18 cellular contexts compared by ENCODE assay signal in genomic region chr16:88309905-88310259, GRCh38.
A peak's percentile ranks its signal among the peaks of the same experiment; 100 is the strongest.
DNase-seq lines count a peak whose midpoint lies in the region; ATAC-seq, FAIRE-seq and TF ChIP-seq lines count a peak whose summit lies in the region.
"Had no signal": no experiment of that assay in that cellular context is flagged by ENCODE, and none has a peak within 500 bp of the region (broad histone marks: within the 10 kb centered on the region; RNA-seq: fewer than 3 reads in every experiment).

No MANE protein-coding gene starts in this region.

- H4K20me1 ChIP-seq in PC-3 (ENCODE audit: low read length): no peaks in the 10 kb centered on the region

- no peak overlapping the region for H3K4me3 ChIP-seq in cardiac muscle cell
- H3K4me3 ChIP-seq in PC-3 (ENCODE audit: low read length): no peak overlapping the region
- no peak overlapping the region for H3K4me3 ChIP-seq in fibroblast of villous mesenchyme (ENCODE audit: low read depth, low read length)

- H3K4me1 ChIP-seq in cardiac muscle cell (ENCODE audit: low read depth) (no peaks in the 10 kb centered on the region), PC-3 (ENCODE audit: insufficient read depth, low read length) (peaks cover 4% of the 10 kb centered on the region; the same call in 1 of the 2 replicates)

- H3K27me3 ChIP-seq in cardiac muscle cell: no peaks in the 10 kb centered on the region
- H3K27me3 ChIP-seq in PC-3 (ENCODE audit: low read length): no peaks in the 10 kb centered on the region

- intact Hi-C loops in left cardiac atrium (cut with DNase I) (no loop called here), PC-3 (cut with micrococcal nuclease) (no loop called here)

- H3K9ac ChIP-seq in PC-3 (ENCODE audit: low read length): no peak overlapping the region

- POLR2A ChIA-PET in PC-3 (lab: Charles Lee; ENCODE audit: unreplicated experiment): no interaction called here

- peak; percentile 23 for FAIRE-seq in urothelium cell line (lab: Jason Lieb, UNC)
- FAIRE-seq: astrocyte, RCC 7860 had no signal

- CTCF ChIA-PET in PC-3 (lab: Charles Lee): no interaction called here

- no TSS peak for BruUV-seq in PC-3 (replicated peaks; lab: Mats Ljungman, UMichigan)

- no peaks in the 10 kb centered on the region for H3K9me3 ChIP-seq in cardiac muscle cell (ENCODE audit: low read depth)
- H3K9me3 ChIP-seq in PC-3 (ENCODE audit: low read length): no peaks in the 10 kb centered on the region

- no peaks in the 10 kb centered on the region for H3K79me2 ChIP-seq in PC-3 (ENCODE audit: low read length)

- no peak overlapping the region for H3K4me2 ChIP-seq in PC-3 (ENCODE audit: low read length)

- H2AFZ ChIP-seq in PC-3 (ENCODE audit: low read length): no peak overlapping the region

- TF ChIP-seq CTCF in cardiac muscle cell (IDR thresholded peaks at IDR 0.05; ENCODE audit: low read depth, low read length) (peak; percentile 12), PC-3 (conservative IDR thresholded peaks at IDR 0.05; ENCODE audit: low read depth, low read length) (peak; percentile 52), fibroblast of villous mesenchyme (IDR thresholded peaks at IDR 0.05; ENCODE audit: insufficient read depth, low read depth, low read length) (peak; percentile 31)

- DNase-seq in cardiac muscle cell (ENCODE audit: low read depth in 1 of 2, low spot score in 1 of 2) (no peak), left cardiac atrium (no peak), PC-3 (peak; percentile 13), fibroblast of villous mesenchyme (ENCODE audit: low read depth) (no peak), urothelium cell line (ENCODE audit: low spot score) (no peak), NCI-H2081 (lab: John Stamatoyannopoulos, UW) (no peak)
- no peak for DNase-seq in stimulated activated CD4-positive, alpha-beta T cell treated with anti-CD3 and anti-CD28 coated beads, Interleukin-15, amount 100 ng/mL, for 24 hours
- DNase-seq: activated CD4-positive, alpha-beta T cell treated with anti-CD3 and anti-CD28 coated beads, Interleukin-2, amount 50 U/mL, for 4 hours; DMS 273 treated with DMSO at 0.1 percent for 48 hours; GOT3; kidney glomerular epithelial cell; NCI-H1048; NCI-H446; stimulated activated CD4-positive, alpha-beta T cell treated with anti-CD3 and anti-CD28 coated beads, Interleukin-2, amount 100 ng/mL, for 48 hours; T-helper 2 cell had no signal

- H3K36me3 ChIP-seq in cardiac muscle cell (no peaks in the 10 kb centered on the region), PC-3 (ENCODE audit: low read depth, low read length) (no peaks in the 10 kb centered on the region)

- no peaks in the 10 kb centered on the region for H3K9me2 ChIP-seq in PC-3 (replicated peaks; ENCODE audit: low read length)

- no peaks in the 10 kb centered on the region for H3F3A ChIP-seq in PC-3 (ENCODE audit: low read length, unreplicated experiment)

- no peak for ATAC-seq in left cardiac atrium
- ATAC-seq in PC-3: no peak; the same call in 1 of the 2 replicates
- ATAC-seq in GM18909 (IDR thresholded peaks at IDR 0.05; ENCODE audit: poor library complexity, unreplicated experiment): no peak

- H3K27ac ChIP-seq in cardiac muscle cell (no peak overlapping the region), PC-3 (ENCODE audit: low read length) (no peak overlapping the region)
